In the genomic region with DNA sequence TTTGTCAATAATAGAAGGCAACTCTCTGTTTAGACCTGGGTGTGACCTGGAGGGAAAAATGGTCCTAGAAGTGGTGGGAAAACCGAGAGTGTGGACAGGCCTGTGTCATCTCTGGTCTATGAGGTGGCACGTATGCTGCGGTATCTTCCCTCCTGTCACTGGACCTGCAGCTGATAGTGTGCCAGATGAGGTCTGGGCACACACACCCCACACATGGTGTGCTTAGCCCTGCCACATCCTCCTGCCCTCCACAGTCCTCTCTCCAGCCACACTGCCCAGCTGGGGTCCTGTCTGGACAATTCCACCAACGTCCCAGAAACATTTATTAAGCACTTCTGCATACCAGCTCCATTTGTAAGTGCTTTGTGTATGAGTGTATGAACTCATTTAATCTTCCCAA, we compare ENCODE assay signal across 11 cellular contexts. TPM values are rescaled to one million over a fixed set of nuclear protein-coding genes. Genes with fewer than 3 reads are reported as not detected.
"Had no signal": no experiment of that assay in that cellular context is flagged by ENCODE, and none has a peak within 500 bp of the region (broad histone marks: within the 10 kb centered on the region; RNA-seq: fewer than 3 reads in every experiment).

No MANE protein-coding gene starts in this region.

- H3K27ac ChIP-seq: GM23248, HL-60 had no signal

- DNase-seq: GM23248, GOT3, H7, HCEC 1CT, HFFc6, KBM-7 had no signal

- H3K9ac ChIP-seq: GM23248 had no signal

- H3K4me3 Mint-ChIP-seq: HFFc6 had no signal

- H3K4me1 Mint-ChIP-seq: IgD-negative memory B cell had no signal

- H3K4me3 ChIP-seq: GM23248 had no signal

- H3K27ac Mint-ChIP-seq: HFFc6, IgD-negative memory B cell had no signal

- H3K27me3 Mint-ChIP-seq: IgD-negative memory B cell had no signal

- ATAC-seq: HepG2 had no signal

RNA-seq across cellular contexts. Expression of a gene that starts 37.2 kb away (rescaled TPM):
- total RNA-seq: GM23248, H7, HFFc6 had no signal
- polyA plus RNA-seq: GM23248, IgD-negative memory B cell had no signal

RNA-seq across cellular contexts. Expression of a gene that starts 41.1 kb away (rescaled TPM):
- total RNA-seq: GM23248, H4, H7, HepG2, HFFc6, HT1080 had no signal
- polyA plus RNA-seq: GM23248, HepG2, IgD-negative memory B cell had no signal

RNA-seq across cellular contexts. Expression of a gene that starts 42.1 kb away (rescaled TPM):
- total RNA-seq: GM23248, H4, H7, HepG2, HFFc6, HT1080 had no signal
- polyA plus RNA-seq: GM23248, HepG2, IgD-negative memory B cell had no signal
